Comparison of ENCODE assay signal across 8 cellular contexts in the genomic region with DNA sequence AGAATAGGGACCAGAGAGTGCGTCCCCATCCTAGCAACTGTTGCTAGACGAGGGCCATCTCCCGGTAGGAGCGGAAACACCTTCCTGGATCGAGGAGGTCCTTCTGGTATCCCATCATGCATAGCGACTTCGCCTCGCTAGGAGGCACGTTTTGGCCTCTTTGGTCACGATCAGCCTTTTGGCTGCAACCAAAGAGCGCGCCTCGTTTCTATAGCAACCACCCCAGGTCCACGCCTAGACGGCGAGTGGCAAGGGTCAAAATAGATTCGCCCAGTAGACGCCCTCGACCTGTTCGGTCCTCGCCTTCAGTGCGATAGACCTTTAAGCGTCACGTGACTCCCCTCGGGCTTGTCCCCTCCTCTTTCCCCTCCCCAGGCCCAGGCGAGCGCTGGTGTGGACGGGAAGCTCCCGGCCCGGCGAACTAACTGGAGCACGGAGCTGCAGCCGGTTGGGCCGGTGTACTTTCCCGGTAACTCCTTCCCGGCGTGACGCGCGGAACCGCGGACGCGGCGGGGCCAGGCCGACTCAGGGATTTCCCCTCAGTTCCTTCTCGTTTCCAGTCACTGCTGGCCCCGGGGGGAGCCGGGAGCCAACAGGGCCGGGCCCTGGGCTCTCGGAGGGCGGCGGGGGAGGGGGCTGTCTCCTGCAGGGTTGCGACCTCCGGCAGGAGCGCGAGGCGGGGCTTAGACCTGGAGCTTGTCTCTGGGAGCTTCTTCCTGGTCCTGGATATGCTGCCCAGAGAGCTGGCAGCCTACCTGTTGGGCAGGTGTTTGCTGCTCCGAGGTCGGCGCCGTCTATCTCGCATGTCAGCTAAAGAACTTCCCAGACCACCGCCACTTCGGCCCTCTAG. TPM values are rescaled to one million over a fixed set of nuclear protein-coding genes. Genes with fewer than 3 reads are reported as not detected.
DNase-seq lines count a peak whose midpoint lies in the region; ATAC-seq, FAIRE-seq and TF ChIP-seq lines count a peak whose summit lies in the region.

TSS of gene DNAJC16 (plus strand) at position 359 of the 850 bp plus-strand sequence. CDS start 2,258 bp downstream, outside the sequence.

- H3K9me3 ChIP-seq in WERI-Rb-1 (ENCODE audit: severe bottlenecking), result no peaks in the 10 kb centered on the region

- FAIRE-seq in bronchial epithelial cell (lab: Jason Lieb, UNC), result peak; percentile 98

- peak; percentile 56 for ATAC-seq in GM18868 (IDR thresholded peaks at IDR 0.05; ENCODE audit: unreplicated experiment)
- ATAC-seq in HG03135 (IDR thresholded peaks at IDR 0.05; ENCODE audit: unreplicated experiment), result peak; percentile 60

- TF ChIP-seq CTCF in WERI-Rb-1 (IDR thresholded peaks at IDR 0.05; ENCODE audit: low read depth, low read length) (peak; percentile 52; the same call in 1 of the 2 replicates), bronchial epithelial cell (IDR thresholded peaks at IDR 0.05; ENCODE audit: insufficient read depth, low read length, severe bottlenecking) (peak; percentile 20)

- in situ Hi-C loops in ACHN (cut with HindIII; ENCODE audit: low pct_ligation_motif_present, low pct_unique_long_range_greater_than_20kb, low sequenced_read_pairs), result no loop called here

- peaks cover 16% of the 10 kb centered on the region for H3K36me3 ChIP-seq in WERI-Rb-1
- H3K36me3 ChIP-seq in bronchial epithelial cell (ENCODE audit: control insufficient read depth, insufficient read depth, low read length), result no peaks in the 10 kb centered on the region

- H3K27me3 ChIP-seq in WERI-Rb-1 (ENCODE audit: insufficient read depth, low read depth, severe bottlenecking), result no peaks in the 10 kb centered on the region
- H3K27me3 ChIP-seq in bronchial epithelial cell (ENCODE audit: control insufficient read depth, insufficient read depth, low read length), result no peaks in the 10 kb centered on the region

- H3K27ac ChIP-seq in WERI-Rb-1, result peak within 1 kb of the TSS; percentile 88

- peak within 1 kb of the TSS; percentile 93 for H3K4me3 ChIP-seq in WERI-Rb-1 (ENCODE audit: low read depth, low read length)
- peak within 1 kb of the TSS; percentile 68 for H3K4me3 ChIP-seq in bronchial epithelial cell (ENCODE audit: low read depth, low read length)

- DNase-seq in ACHN (peak; percentile 99), NCI-H2196 treated with DMSO at 0.1 percent for 48 hours (lab: John Stamatoyannopoulos, UW; ENCODE audit: unreplicated experiment) (peak; percentile 99), WERI-Rb-1 (peak; percentile 99), bronchial epithelial cell (ENCODE audit: low read depth) (peak; percentile 100), iPS-NIHi7 (ENCODE audit: extremely low spot score) (peak; percentile 92), smooth muscle cell of the brain vasculature (ENCODE audit: low read depth, low spot score) (peak; percentile 100)

RNA-seq across cellular contexts. Expression of gene DNAJC16, which starts in this region (rescaled TPM):
- 7.6 and 11.8 TPM in 2 replicates for total RNA-seq in bronchial epithelial cell

Comparison
In these comparisons a context has a peak if more than half of its experiments do, and no peak if none do; other contexts are left out.
1. Peak in every context shown above with its lines: DNase-seq, ATAC-seq, H3K4me3 ChIP-seq and H3K27ac ChIP-seq.